In the genomic region with DNA sequence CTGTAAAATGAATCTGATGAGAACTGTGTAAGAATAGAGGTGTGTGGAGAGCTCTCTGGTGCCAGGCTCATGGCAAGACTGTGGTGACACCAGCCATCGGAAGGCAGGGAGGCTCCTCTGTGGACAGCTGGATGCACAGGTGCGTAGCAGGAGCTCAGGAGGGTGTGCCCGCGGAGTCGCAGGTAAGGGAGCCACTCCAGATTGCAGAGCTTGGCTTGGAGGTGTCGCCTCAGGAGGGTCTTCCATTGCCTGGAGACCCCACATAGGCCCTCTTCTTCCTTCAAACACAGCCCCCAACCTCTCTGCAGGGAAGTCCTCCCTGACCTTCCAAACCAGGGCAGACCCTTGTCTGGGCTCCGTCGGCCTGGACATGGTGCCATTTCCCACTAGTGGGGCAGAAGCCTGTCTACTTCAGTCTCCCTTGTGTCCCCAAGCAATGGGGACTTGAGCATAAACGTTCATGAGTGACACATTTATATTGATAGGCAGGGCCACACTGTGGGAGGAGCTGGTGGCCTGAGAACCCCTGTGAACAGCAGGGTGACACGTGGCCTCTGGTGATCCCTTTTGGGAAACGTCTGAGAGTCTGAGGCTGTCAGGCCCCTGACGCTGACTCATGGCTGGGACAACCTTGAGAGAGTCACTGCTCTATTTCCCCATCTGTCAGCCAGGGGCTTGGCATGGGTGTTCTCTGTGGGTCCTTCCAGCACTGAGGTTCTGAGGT, we compare ENCODE assay signal across 10 cellular contexts. TPM values are rescaled to one million over a fixed set of nuclear protein-coding genes. Genes with fewer than 3 reads are reported as not detected.
DNase-seq lines count a peak whose midpoint lies in the region; ATAC-seq lines count a peak whose summit lies in the region.
"Had no signal": no experiment of that assay in that cellular context is flagged by ENCODE, and none has a peak within 500 bp of the region (broad histone marks: within the 10 kb centered on the region; RNA-seq: fewer than 3 reads in every experiment).

No MANE protein-coding gene starts in this region.

- no peak overlapping the region for H3K4me3 Mint-ChIP-seq in activated T-cell treated with anti-CD3 and anti-CD28 coated beads, Interleukin-2, amount 50 U/mL, for 24 hours
- no peak overlapping the region for H3K4me3 Mint-ChIP-seq in activated naive CD8-positive, alpha-beta T cell treated with anti-CD3 and anti-CD28 coated beads, Interleukin-2, amount 50 U/mL, for 24 hours
- H3K4me3 Mint-ChIP-seq in CD4-positive, alpha-beta memory T cell, result no peak overlapping the region

- peak; percentile 81 for ATAC-seq in activated naive CD8-positive, alpha-beta T cell treated with anti-CD3 and anti-CD28 coated beads, Interleukin-2, amount 50 U/mL, for 24 hours
- no peak for ATAC-seq in GM19328 (IDR thresholded peaks at IDR 0.05; ENCODE audit: unreplicated experiment)

- H3K4me3 ChIP-seq in CD4-positive, alpha-beta memory T cell (ENCODE audit: low read length in 2 of 2), result no peak overlapping the region
- H3K4me3 ChIP-seq: upper lobe of left lung had no signal

- no peaks in the 10 kb centered on the region for H3K36me3 ChIP-seq in CD4-positive, alpha-beta memory T cell (ENCODE audit: insufficient read depth, low read length)
- H3K36me3 ChIP-seq: upper lobe of left lung had no signal

- no peaks in the 10 kb centered on the region for H3K36me3 Mint-ChIP-seq in activated T-cell treated with anti-CD3 and anti-CD28 coated beads, Interleukin-2, amount 50 U/mL, for 24 hours (ENCODE audit: low read depth)
- H3K36me3 Mint-ChIP-seq in activated naive CD8-positive, alpha-beta T cell treated with anti-CD3 and anti-CD28 coated beads, Interleukin-2, amount 50 U/mL, for 24 hours (ENCODE audit: low read depth), result peaks cover 2% of the 10 kb centered on the region
- no peaks in the 10 kb centered on the region for H3K36me3 Mint-ChIP-seq in CD4-positive, alpha-beta memory T cell

- peaks cover 31% of the 10 kb centered on the region for H3K4me1 Mint-ChIP-seq in activated T-cell treated with anti-CD3 and anti-CD28 coated beads, Interleukin-2, amount 50 U/mL, for 24 hours (ENCODE audit: low read depth)
- peaks cover 19% of the 10 kb centered on the region for H3K4me1 Mint-ChIP-seq in activated naive CD8-positive, alpha-beta T cell treated with anti-CD3 and anti-CD28 coated beads, Interleukin-2, amount 50 U/mL, for 24 hours
- peaks cover 0 to 7% (median 2%) of the 10 kb centered on the region in 4 donors for H3K4me1 Mint-ChIP-seq in CD4-positive, alpha-beta memory T cell

- CTCF ChIA-PET in CD4-positive, alpha-beta memory T cell (lab: Charles Lee; ENCODE audit: partially characterized antibody), result no interaction called here

- H3K4me1 ChIP-seq in CD4-positive, alpha-beta memory T cell (ENCODE audit: insufficient read depth, low read length), result no peaks in the 10 kb centered on the region

- intact Hi-C loops in CD4-positive, alpha-beta memory T cell (cut with micrococcal nuclease), result no loop called here

- no peaks in the 10 kb centered on the region for H3K9me3 ChIP-seq in CD4-positive, alpha-beta memory T cell (ENCODE audit: control insufficient read depth in 1 of 2, low read length in 2 of 2)
- H3K9me3 ChIP-seq: upper lobe of left lung had no signal

- no peaks in the 10 kb centered on the region for H3K9me3 Mint-ChIP-seq in activated T-cell treated with anti-CD3 and anti-CD28 coated beads, Interleukin-2, amount 50 U/mL, for 24 hours
- H3K9me3 Mint-ChIP-seq in activated naive CD8-positive, alpha-beta T cell treated with anti-CD3 and anti-CD28 coated beads, Interleukin-2, amount 50 U/mL, for 24 hours, result peaks cover 3% of the 10 kb centered on the region
- peaks cover 0 to 5% (median 3%) of the 10 kb centered on the region in 8 donors for H3K9me3 Mint-ChIP-seq in CD4-positive, alpha-beta memory T cell

- no peak overlapping the region for H3K27ac ChIP-seq in CD4-positive, alpha-beta memory T cell (ENCODE audit: low read depth, low read length)
- H3K27ac ChIP-seq: upper lobe of left lung had no signal

- peaks cover 25% of the 10 kb centered on the region for H3K27me3 Mint-ChIP-seq in activated T-cell treated with anti-CD3 and anti-CD28 coated beads, Interleukin-2, amount 50 U/mL, for 24 hours
- H3K27me3 Mint-ChIP-seq in activated naive CD8-positive, alpha-beta T cell treated with anti-CD3 and anti-CD28 coated beads, Interleukin-2, amount 50 U/mL, for 24 hours, result peaks cover 17% of the 10 kb centered on the region
- peaks cover 7 to 17% of the 10 kb centered on the region in 2 donors for H3K27me3 Mint-ChIP-seq in CD4-positive, alpha-beta memory T cell

- no peaks in the 10 kb centered on the region for H3K27me3 ChIP-seq in CD4-positive, alpha-beta memory T cell (ENCODE audit: insufficient read depth, low read length)
- H3K27me3 ChIP-seq: upper lobe of left lung had no signal

- POLR2A ChIA-PET in CD4-positive, alpha-beta memory T cell (lab: Charles Lee; ENCODE audit: partially characterized antibody), result no interaction called here

- peak; percentile 7 for DNase-seq in activated T-cell treated with anti-CD3 and anti-CD28 coated beads for 24 hours (ENCODE audit: low read depth)
- DNase-seq in activated T-cell treated with anti-CD3 and anti-CD28 coated beads, Interleukin-2, amount 50 U/mL, for 24 hours, result no peak
- peak; percentile 20 for DNase-seq in HT-29 (ENCODE audit: low spot score)
- DNase-seq in activated naive CD8-positive, alpha-beta T cell treated with anti-CD3 and anti-CD28 coated beads, Interleukin-2, amount 50 U/mL, for 24 hours, result peak; percentile 18
- peak; percentile 8 to 17 for DNase-seq in stimulated activated CD4-positive, alpha-beta T cell treated with anti-CD3 and anti-CD28 coated beads, Interleukin-4, amount 100 ng/mL, for 4 hours
- no peak for DNase-seq in H4 (ENCODE audit: low spot score)
- DNase-seq in CD4-positive, alpha-beta memory T cell, result no peak
- DNase-seq: NCI-H526 treated with DMSO at 0.1 percent for 48 hours, upper lobe of left lung had no signal

- no peak overlapping the region for H3K27ac Mint-ChIP-seq in activated T-cell treated with anti-CD3 and anti-CD28 coated beads, Interleukin-2, amount 50 U/mL, for 24 hours
- H3K27ac Mint-ChIP-seq in activated naive CD8-positive, alpha-beta T cell treated with anti-CD3 and anti-CD28 coated beads, Interleukin-2, amount 50 U/mL, for 24 hours, result no peak overlapping the region
- no peak overlapping the region for H3K27ac Mint-ChIP-seq in CD4-positive, alpha-beta memory T cell

RNA-seq across cellular contexts. Expression of a gene that starts 54.4 kb away (rescaled TPM):
- total RNA-seq in HT-29 (2014; rRNA removed; shearing (Covaris generic)), result not detected in 2 replicates
- not detected in 2 replicates for total RNA-seq in H4 (2014; rRNA removed; shearing (Covaris generic))
- total RNA-seq in CD4-positive, alpha-beta memory T cell, result under 1 TPM; 0.50 to 0.70 TPM
- polyA plus RNA-seq in CD4-positive, alpha-beta memory T cell, result not detected

Comparison
In these comparisons a context has a peak if more than half of its experiments do, and no peak if none do; other contexts are left out.
1. DNase-seq: peak in activated T-cell treated with anti-CD3 and anti-CD28 coated beads for 24 hours (single experiment), HT-29 (single experiment), activated naive CD8-positive, alpha-beta T cell treated with anti-CD3 and anti-CD28 coated beads, Interleukin-2, amount 50 U/mL, for 24 hours (single experiment) and stimulated activated CD4-positive, alpha-beta T cell treated with anti-CD3 and anti-CD28 coated beads, Interleukin-4, amount 100 ng/mL, for 4 hours (2 of 2); none in activated T-cell treated with anti-CD3 and anti-CD28 coated beads, Interleukin-2, amount 50 U/mL, for 24 hours (single experiment), H4 (single experiment) and CD4-positive, alpha-beta memory T cell (0 of 5).